In genomic region chr16:81713796-81714195, GRCh38 we compare ENCODE assay signal across 24 cellular contexts.
"Had no signal": no experiment of that assay in that cellular context is flagged by ENCODE, and none has a peak within 500 bp of the region (broad histone marks: within the 10 kb centered on the region; RNA-seq: fewer than 3 reads in every experiment).

No MANE protein-coding gene starts in this region.

- FAIRE-seq: colon had no signal

- H3K36me3 ChIP-seq: breast epithelium, gastrocnemius medialis, thoracic aorta had no signal

- H3K4me2 ChIP-seq: smooth muscle cell had no signal

- H3K4me1 ChIP-seq: breast epithelium, gastrocnemius medialis had no signal

- ATAC-seq: effector memory CD8-positive, alpha-beta T cell; gastrocnemius medialis; left ventricle myocardium superior had no signal

- H3K4me3 Mint-ChIP-seq: activated CD4-positive, alpha-beta memory T cell treated with anti-CD3 and anti-CD28 coated beads, Interleukin-2, amount 10 ng/mL, durations not matched to agents 7 days and 5 days; activated CD4-positive, alpha-beta T cell treated with anti-CD3 and anti-CD28 coated beads, Interleukin-2, amount 10 ng/mL, durations not matched to agents 24 days and 14 days; activated naive CD8-positive, alpha-beta T cell; central memory CD8-positive, alpha-beta T cell; nephron had no signal

- H3K27ac ChIP-seq: breast epithelium, esophagus squamous epithelium, gastrocnemius medialis, thoracic aorta, upper lobe of left lung had no signal

- H3K27me3 Mint-ChIP-seq: activated CD4-positive, alpha-beta memory T cell treated with anti-CD3 and anti-CD28 coated beads, Interleukin-2, amount 10 ng/mL, durations not matched to agents 7 days and 5 days; activated CD4-positive, alpha-beta T cell treated with anti-CD3 and anti-CD28 coated beads, Interleukin-2, amount 10 ng/mL, durations not matched to agents 24 days and 14 days; activated naive CD8-positive, alpha-beta T cell; central memory CD8-positive, alpha-beta T cell; effector memory CD8-positive, alpha-beta T cell had no signal

- DNase-seq: activated CD4-positive, alpha-beta memory T cell treated with anti-CD3 and anti-CD28 coated beads, Interleukin-2, amount 10 ng/mL, durations not matched to agents 7 days and 5 days; activated CD4-positive, alpha-beta T cell treated with anti-CD3 and anti-CD28 coated beads, Interleukin-2, amount 10 ng/mL, durations not matched to agents 24 days and 14 days; activated T-cell treated with anti-CD3 and anti-CD28 coated beads, Interleukin-2, amount 50 U/mL, for 1 hour; amniotic stem cell; effector memory CD8-positive, alpha-beta T cell; esophagus squamous epithelium; gastrocnemius medialis; hippocampal formation; kidney glomerular epithelial cell; left ventricle myocardium superior; midbrain; occipital lobe; sigmoid colon; stimulated activated CD4-positive, alpha-beta T cell treated with anti-CD3 and anti-CD28 coated beads, Interleukin-2, amount 100 ng/mL, for 48 hours; stimulated activated CD8-positive, alpha-beta memory T cell treated with anti-CD3 and anti-CD28 coated beads, Interleukin-4, amount 100 ng/mL, for 48 hours; stimulated activated naive CD4-positive, alpha-beta T cell had no signal

- H3K27ac Mint-ChIP-seq: activated CD4-positive, alpha-beta memory T cell treated with anti-CD3 and anti-CD28 coated beads, Interleukin-2, amount 10 ng/mL, durations not matched to agents 7 days and 5 days; activated CD4-positive, alpha-beta T cell treated with anti-CD3 and anti-CD28 coated beads, Interleukin-2, amount 10 ng/mL, durations not matched to agents 24 days and 14 days; activated naive CD8-positive, alpha-beta T cell; nephron had no signal

- H3K27me3 ChIP-seq: breast epithelium, esophagus squamous epithelium, gastrocnemius medialis, sigmoid colon, upper lobe of left lung had no signal

- H3K9me3 Mint-ChIP-seq: activated CD4-positive, alpha-beta memory T cell treated with anti-CD3 and anti-CD28 coated beads, Interleukin-2, amount 10 ng/mL, durations not matched to agents 7 days and 5 days; activated CD4-positive, alpha-beta T cell treated with anti-CD3 and anti-CD28 coated beads, Interleukin-2, amount 10 ng/mL, durations not matched to agents 24 days and 14 days; central memory CD8-positive, alpha-beta T cell; effector memory CD8-positive, alpha-beta T cell; nephron had no signal

- H3K4me3 ChIP-seq: breast epithelium, esophagus squamous epithelium, gastrocnemius medialis, sigmoid colon, smooth muscle cell, thoracic aorta, upper lobe of left lung had no signal

- H3K9me3 ChIP-seq: breast epithelium, esophagus squamous epithelium, gastrocnemius medialis, sigmoid colon, thoracic aorta, upper lobe of left lung had no signal
